ENCODE assay signal across 17 cellular contexts in genomic region chr3:179826247-179826637, GRCh38.
"Had no signal": no experiment of that assay in that cellular context is flagged by ENCODE, and none has a peak within 500 bp of the region (broad histone marks: within the 10 kb centered on the region; RNA-seq: fewer than 3 reads in every experiment).

No MANE protein-coding gene starts in this region.

- FAIRE-seq: endometrium, frontal cortex had no signal

- H3K9me3 Mint-ChIP-seq: naive thymus-derived CD4-positive, alpha-beta T cell; stimulated activated effector memory CD8-positive, alpha-beta T cell treated with anti-CD3 and anti-CD28 coated beads, Interleukin-12 subunit alpha, Interleukin-12 subunit beta, amount 100 ng/mL, for 72 hours; stimulated activated naive CD8-positive, alpha-beta T cell treated with anti-CD3 and anti-CD28 coated beads, Interleukin-15, Interleukin-2, amounts not matched to agents 100 ng/mL and 50 ng/mL, for 24 hours had no signal

- H3K4me1 ChIP-seq: testis had no signal

- H3K27me3 Mint-ChIP-seq: stimulated activated naive CD8-positive, alpha-beta T cell treated with anti-CD3 and anti-CD28 coated beads, Interleukin-15, Interleukin-2, amounts not matched to agents 100 ng/mL and 50 ng/mL, for 24 hours had no signal

- DNase-seq: cortex of kidney; effector memory CD4-positive, alpha-beta T cell; heart left ventricle; hippocampal formation; left colon; left ventricle myocardium superior; naive thymus-derived CD4-positive, alpha-beta T cell; ovary; right cardiac atrium; stimulated activated CD4-positive, alpha-beta T cell treated with anti-CD3 and anti-CD28 coated beads, Interleukin-4, amount 100 ng/mL, for 1 hour; stimulated activated CD8-positive, alpha-beta memory T cell treated with anti-CD3 and anti-CD28 coated beads, Interleukin-4, amount 100 ng/mL, for 48 hours; testis had no signal

- H3K27ac Mint-ChIP-seq: naive thymus-derived CD4-positive, alpha-beta T cell; stimulated activated effector memory CD8-positive, alpha-beta T cell treated with anti-CD3 and anti-CD28 coated beads, Interleukin-12 subunit alpha, Interleukin-12 subunit beta, amount 100 ng/mL, for 72 hours; stimulated activated naive CD8-positive, alpha-beta T cell treated with anti-CD3 and anti-CD28 coated beads, Interleukin-15, Interleukin-2, amounts not matched to agents 100 ng/mL and 50 ng/mL, for 24 hours had no signal

- H3K4me1 Mint-ChIP-seq: naive thymus-derived CD4-positive, alpha-beta T cell; stimulated activated effector memory CD8-positive, alpha-beta T cell treated with anti-CD3 and anti-CD28 coated beads, Interleukin-12 subunit alpha, Interleukin-12 subunit beta, amount 100 ng/mL, for 72 hours had no signal

- H3K27me3 ChIP-seq: heart left ventricle, ovary, testis, tibial nerve had no signal

- H3K4me3 ChIP-seq: heart left ventricle, ovary, testis, tibial nerve had no signal

- H3K27ac ChIP-seq: heart left ventricle, ovary, testis, tibial nerve had no signal

- H3K4me3 Mint-ChIP-seq: naive thymus-derived CD4-positive, alpha-beta T cell; stimulated activated effector memory CD8-positive, alpha-beta T cell treated with anti-CD3 and anti-CD28 coated beads, Interleukin-12 subunit alpha, Interleukin-12 subunit beta, amount 100 ng/mL, for 72 hours; stimulated activated naive CD8-positive, alpha-beta T cell treated with anti-CD3 and anti-CD28 coated beads, Interleukin-15, Interleukin-2, amounts not matched to agents 100 ng/mL and 50 ng/mL, for 24 hours had no signal

- H3K36me3 ChIP-seq: heart left ventricle, ovary, tibial nerve had no signal

- H3K36me3 Mint-ChIP-seq: naive thymus-derived CD4-positive, alpha-beta T cell; stimulated activated effector memory CD8-positive, alpha-beta T cell treated with anti-CD3 and anti-CD28 coated beads, Interleukin-12 subunit alpha, Interleukin-12 subunit beta, amount 100 ng/mL, for 72 hours had no signal
